ENCODE assay signal across 25 cellular contexts in genomic region chr5:74657165-74657564, GRCh38. TPM values are rescaled to one million over a fixed set of nuclear protein-coding genes. Genes with fewer than 3 reads are reported as not detected.
DNase-seq lines count a peak whose midpoint lies in the region; ATAC-seq and TF ChIP-seq lines count a peak whose summit lies in the region.
"Had no signal": no experiment of that assay in that cellular context is flagged by ENCODE, and none has a peak within 500 bp of the region (broad histone marks: within the 10 kb centered on the region; RNA-seq: fewer than 3 reads in every experiment).

No MANE protein-coding gene starts in this region.

- no peak for TF ChIP-seq CTCF in right atrium auricular region (IDR thresholded peaks at IDR 0.05)
- no peak for TF ChIP-seq CTCF in neural crest cell (conservative IDR thresholded peaks at IDR 0.05)

- H3K9me3 Mint-ChIP-seq in neural crest cell = no peaks in the 10 kb centered on the region
- H3K9me3 Mint-ChIP-seq in stimulated activated effector memory CD8-positive, alpha-beta T cell treated with anti-CD3 and anti-CD28 coated beads, Interleukin-12 subunit alpha, Interleukin-12 subunit beta, amount 100 ng/mL, for 72 hours = no peaks in the 10 kb centered on the region
- no peaks in the 10 kb centered on the region for H3K9me3 Mint-ChIP-seq in activated T-cell treated with anti-CD3 and anti-CD28 coated beads, Interleukin-2, amount 50 U/mL, for 4 hours
- H3K9me3 Mint-ChIP-seq: CD4-positive, alpha-beta T cell; CD8-positive, alpha-beta memory T cell; HFFc6 had no signal

- H3K36me3 Mint-ChIP-seq in neural crest cell (ENCODE audit: low read depth) = no peaks in the 10 kb centered on the region
- no peaks in the 10 kb centered on the region for H3K36me3 Mint-ChIP-seq in stimulated activated effector memory CD8-positive, alpha-beta T cell treated with anti-CD3 and anti-CD28 coated beads, Interleukin-12 subunit alpha, Interleukin-12 subunit beta, amount 100 ng/mL, for 72 hours
- H3K36me3 Mint-ChIP-seq in activated T-cell treated with anti-CD3 and anti-CD28 coated beads, Interleukin-2, amount 50 U/mL, for 4 hours (ENCODE audit: insufficient read depth) = no peaks in the 10 kb centered on the region
- H3K36me3 Mint-ChIP-seq: CD14-positive monocyte; CD8-positive, alpha-beta memory T cell had no signal

- H3K4me1 Mint-ChIP-seq in neural crest cell = peaks cover 21% of the 10 kb centered on the region
- H3K4me1 Mint-ChIP-seq in stimulated activated effector memory CD8-positive, alpha-beta T cell treated with anti-CD3 and anti-CD28 coated beads, Interleukin-12 subunit alpha, Interleukin-12 subunit beta, amount 100 ng/mL, for 72 hours = no peaks in the 10 kb centered on the region
- H3K4me1 Mint-ChIP-seq in activated T-cell treated with anti-CD3 and anti-CD28 coated beads, Interleukin-2, amount 50 U/mL, for 4 hours (ENCODE audit: low read depth) = no peaks in the 10 kb centered on the region
- H3K4me1 Mint-ChIP-seq: CD14-positive monocyte; CD8-positive, alpha-beta memory T cell had no signal

- H3K36me3 ChIP-seq in right atrium auricular region = no peaks in the 10 kb centered on the region
- H3K36me3 ChIP-seq: BE2C; BLaER1 treated with 17β-estradiol and CSF1 and Interleukin-3, amounts not matched to agents 10 nM and 100 nM had no signal

- H3K9me3 ChIP-seq in right atrium auricular region = no peaks in the 10 kb centered on the region
- H3K9me3 ChIP-seq: A549, BE2C had no signal

- no peak overlapping the region for H3K4me3 ChIP-seq in right atrium auricular region
- H3K4me3 ChIP-seq: A549; BLaER1 treated with 17β-estradiol and CSF1 and Interleukin-3, amounts not matched to agents 10 nM and 100 nM; GM12878; GM23338 had no signal

- no peaks in the 10 kb centered on the region for H3K27me3 ChIP-seq in right atrium auricular region
- H3K27me3 ChIP-seq: BE2C; BLaER1 treated with 17β-estradiol and CSF1 and Interleukin-3, amounts not matched to agents 10 nM and 100 nM had no signal

- no peak overlapping the region for H3K27ac ChIP-seq in right atrium auricular region
- H3K27ac ChIP-seq: A549; BLaER1 treated with 17β-estradiol and CSF1 and Interleukin-3, amounts not matched to agents 10 nM and 100 nM had no signal

- ATAC-seq in Right ventricle myocardium superior (ENCODE audit: poor library complexity) = peak; percentile 69
- ATAC-seq in left ventricle myocardium superior = peak; percentile 94
- no peak for ATAC-seq in left cardiac atrium
- no peak for ATAC-seq in stimulated activated effector memory CD8-positive, alpha-beta T cell treated with anti-CD3 and anti-CD28 coated beads, Interleukin-12 subunit alpha, Interleukin-12 subunit beta, amount 100 ng/mL, for 72 hours
- no peak for ATAC-seq in activated T-cell treated with anti-CD3 and anti-CD28 coated beads, Interleukin-2, amount 50 U/mL, for 4 hours
- ATAC-seq: A549, GM12878, GM23338 had no signal

- H3K27me3 Mint-ChIP-seq in neural crest cell (ENCODE audit: low read depth) = no peaks in the 10 kb centered on the region
- H3K27me3 Mint-ChIP-seq in activated T-cell treated with anti-CD3 and anti-CD28 coated beads, Interleukin-2, amount 50 U/mL, for 4 hours (ENCODE audit: low read depth) = peaks cover 9% of the 10 kb centered on the region

- no peak overlapping the region for H3K4me3 Mint-ChIP-seq in neural crest cell
- H3K4me3 Mint-ChIP-seq in stimulated activated effector memory CD8-positive, alpha-beta T cell treated with anti-CD3 and anti-CD28 coated beads, Interleukin-12 subunit alpha, Interleukin-12 subunit beta, amount 100 ng/mL, for 72 hours = no peak overlapping the region
- H3K4me3 Mint-ChIP-seq in activated T-cell treated with anti-CD3 and anti-CD28 coated beads, Interleukin-2, amount 50 U/mL, for 4 hours = no peak overlapping the region
- H3K4me3 Mint-ChIP-seq: CD14-positive monocyte; CD4-positive, alpha-beta T cell; CD8-positive, alpha-beta memory T cell; GM23338; H9; HFFc6 had no signal

- no peaks in the 10 kb centered on the region for H3K4me1 ChIP-seq in right atrium auricular region
- H3K4me1 ChIP-seq: A549 had no signal

- no peak for DNase-seq in Right ventricle myocardium superior
- no peak for DNase-seq in right atrium auricular region (ENCODE audit: low spot score)
- no peak for DNase-seq in left ventricle myocardium superior
- DNase-seq in left cardiac atrium = no peak
- DNase-seq in neural crest cell (ENCODE audit: low read depth, low spot score) = no peak
- no peak for DNase-seq in stimulated activated effector memory CD8-positive, alpha-beta T cell treated with anti-CD3 and anti-CD28 coated beads, Interleukin-12 subunit alpha, Interleukin-12 subunit beta, amount 100 ng/mL, for 72 hours (ENCODE audit: low spot score in 2 of 2)
- DNase-seq in activated T-cell treated with anti-CD3 and anti-CD28 coated beads, Interleukin-2, amount 50 U/mL, for 4 hours = no peak
- DNase-seq in activated CD8-positive, alpha-beta memory T cell treated with anti-CD3 and anti-CD28 coated beads, Interleukin-2, amount 50 U/mL, for 4 hours = no peak
- DNase-seq: 8988T; ACHN; AML-193; BE2C; CD4-positive, alpha-beta T cell; CD8-positive, alpha-beta memory T cell; DMS 273 treated with DMSO at 0.1 percent for 48 hours; DMS79; EL; GDM1; H9; HFFc6 had no signal

- intact Hi-C loops in Right ventricle myocardium superior (cut with DNase I) = no loop called here
- intact Hi-C loops in left ventricle myocardium superior (cut with micrococcal nuclease) = no loop called here
- intact Hi-C loops in left cardiac atrium (cut with DNase I) = no loop called here

- peak overlapping the region; percentile 54 for H3K27ac Mint-ChIP-seq in neural crest cell (ENCODE audit: unreplicated experiment)
- H3K27ac Mint-ChIP-seq in stimulated activated effector memory CD8-positive, alpha-beta T cell treated with anti-CD3 and anti-CD28 coated beads, Interleukin-12 subunit alpha, Interleukin-12 subunit beta, amount 100 ng/mL, for 72 hours = peak overlapping the region; percentile 16
- H3K27ac Mint-ChIP-seq: CD14-positive monocyte; CD4-positive, alpha-beta T cell; CD8-positive, alpha-beta memory T cell; GM23338; H9; HFFc6 had no signal

RNA-seq across cellular contexts. Expression of gene ENC1, which starts 16.6 kb away (rescaled TPM):
- total RNA-seq in Right ventricle myocardium superior = 2.3 TPM
- 10 to 100 TPM in 1 of 2 donors, 1 to 10 TPM in 1; 5.0 to 18.5 TPM for total RNA-seq in right atrium auricular region
- 2.7 TPM for total RNA-seq in left ventricle myocardium superior
- total RNA-seq in left cardiac atrium = 10 to 100 TPM in 1 of 2 donors, 1 to 10 TPM in 1; 5.5 to 12.0 TPM
- 130 and 135 TPM in 2 replicates for total RNA-seq in neural crest cell
- total RNA-seq in activated T-cell treated with anti-CD3 and anti-CD28 coated beads, Interleukin-2, amount 50 U/mL, for 4 hours = 1 to 10 TPM; 1.8 to 3.0 (median 2.4) TPM

RNA-seq across cellular contexts. Expression of gene HEXB, which starts 27.9 kb away (rescaled TPM):
- 83.6 TPM for total RNA-seq in Right ventricle myocardium superior
- 10 to 100 TPM; 52.2 to 65.8 TPM for total RNA-seq in right atrium auricular region
- total RNA-seq in left ventricle myocardium superior = 87.1 TPM
- total RNA-seq in left cardiac atrium = 10 to 100 TPM; 80.1 to 84.2 TPM
- total RNA-seq in neural crest cell = 50.8 and 54.3 TPM in 2 replicates
- total RNA-seq in activated T-cell treated with anti-CD3 and anti-CD28 coated beads, Interleukin-2, amount 50 U/mL, for 4 hours = 10 to 100 TPM; 38.6 to 46.8 (median 45.8) TPM

Comparison
In these comparisons a context has a peak if more than half of its experiments do, and no peak if none do; other contexts are left out.
1. ATAC-seq: peak in Right ventricle myocardium superior (single experiment) and left ventricle myocardium superior (single experiment); none in left cardiac atrium (0 of 2), stimulated activated effector memory CD8-positive, alpha-beta T cell treated with anti-CD3 and anti-CD28 coated beads, Interleukin-12 subunit alpha, Interleukin-12 subunit beta, amount 100 ng/mL, for 72 hours (single experiment) and activated T-cell treated with anti-CD3 and anti-CD28 coated beads, Interleukin-2, amount 50 U/mL, for 4 hours (0 of 2).